Comparison of ENCODE assay signal across 13 cellular contexts in the genomic region with DNA sequence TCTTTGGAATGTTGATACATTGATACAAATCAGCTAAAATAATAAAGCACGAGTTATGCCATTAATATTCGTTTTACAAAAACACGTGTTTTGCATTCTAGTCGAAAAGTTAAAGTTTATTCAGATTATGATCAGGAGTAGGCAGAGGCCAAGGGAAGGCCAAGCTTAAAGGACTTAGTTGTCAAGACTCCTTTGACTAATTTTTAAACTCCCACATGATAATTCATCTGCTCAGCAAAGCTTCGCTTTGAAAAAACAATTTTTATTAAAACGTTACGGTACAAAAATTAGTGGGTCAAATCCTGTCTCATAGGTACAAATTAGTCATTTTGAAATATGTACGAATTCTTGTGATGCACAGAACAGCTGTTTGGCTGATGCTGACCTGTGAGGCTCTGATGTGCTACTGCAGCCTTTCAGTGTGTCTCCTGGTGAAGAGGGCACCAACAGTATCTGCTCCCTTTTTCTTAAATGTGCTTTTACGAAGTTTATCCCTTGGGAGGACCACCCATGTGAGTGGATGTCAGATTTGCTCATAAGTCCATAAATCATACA. TPM values are rescaled to one million over a fixed set of nuclear protein-coding genes. Genes with fewer than 3 reads are reported as not detected.
A peak's percentile ranks its signal among the peaks of the same experiment; 100 is the strongest.
DNase-seq lines count a peak whose midpoint lies in the region; ATAC-seq lines count a peak whose summit lies in the region.
"Had no signal": no experiment of that assay in that cellular context is flagged by ENCODE, and none has a peak within 500 bp of the region (broad histone marks: within the 10 kb centered on the region; RNA-seq: fewer than 3 reads in every experiment).

No MANE protein-coding gene starts in this region.

- no peak overlapping the region for H3K14ac ChIP-seq in trophoblast cell (ENCODE audit: low read length)

- ATAC-seq in activated T-cell treated with anti-CD3 and anti-CD28 coated beads, Interleukin-2, amount 50 U/mL, for 72 hours (replicated peaks in 1 of 2), result peak; percentile 40 to 73
- ATAC-seq in HG02588 (IDR thresholded peaks at IDR 0.05; ENCODE audit: unreplicated experiment) (peak; percentile 74), HG03442 (IDR thresholded peaks at IDR 0.05; ENCODE audit: unreplicated experiment) (peak; percentile 66)
- ATAC-seq: HepG2, T-cell had no signal

- no peak overlapping the region for H3K4me2 ChIP-seq in trophoblast cell (ENCODE audit: low read length)

- H3K4me1 ChIP-seq in CD4-positive, alpha-beta memory T cell (ENCODE audit: insufficient read depth, low read length), result peaks cover 27% of the 10 kb centered on the region
- H3K4me1 ChIP-seq in trophoblast cell (ENCODE audit: control insufficient read depth in 1 of 2, insufficient read depth in 2 of 2, low read length in 2 of 2), result no peaks in the 10 kb centered on the region

- intact Hi-C loops in CD4-positive, alpha-beta memory T cell (cut with micrococcal nuclease), result no loop called here

- no peak overlapping the region for H4K91ac ChIP-seq in trophoblast cell (ENCODE audit: low read depth, low read length)

- peaks cover 38% of the 10 kb centered on the region for H3K4me1 Mint-ChIP-seq in activated T-cell treated with anti-CD3 and anti-CD28 coated beads, Interleukin-2, amount 50 U/mL, for 72 hours (ENCODE audit: low read depth)
- H3K4me1 Mint-ChIP-seq in CD4-positive, alpha-beta memory T cell, result peaks cover 25 to 62% (median 43%) of the 10 kb centered on the region in 4 donors
- H3K4me1 Mint-ChIP-seq: immature natural killer cell had no signal

- H2AK5ac ChIP-seq in trophoblast cell (ENCODE audit: low read length), result no peak overlapping the region

- no peak overlapping the region for H4K12ac ChIP-seq in trophoblast cell (ENCODE audit: low read depth, low read length)

- H3K36me3 Mint-ChIP-seq in activated T-cell treated with anti-CD3 and anti-CD28 coated beads, Interleukin-2, amount 50 U/mL, for 72 hours (ENCODE audit: insufficient read depth in 2 of 2), result peaks cover 0 to 3% of the 10 kb centered on the region in 2 donors
- peaks cover 2 to 7% of the 10 kb centered on the region in 2 donors for H3K36me3 Mint-ChIP-seq in CD4-positive, alpha-beta memory T cell

- no CpG with 5 or more reads among the region's 9 CpGs for WGBS in trophoblast cell (ENCODE audit: extremely low coverage, insufficient coverage, insufficient read length)

- peak overlapping the region in 1 of 2 donors; percentile 58 for H3K4me3 Mint-ChIP-seq in activated T-cell treated with anti-CD3 and anti-CD28 coated beads, Interleukin-2, amount 50 U/mL, for 72 hours
- H3K4me3 Mint-ChIP-seq in CD4-positive, alpha-beta memory T cell, result peak overlapping the region in 2 of 8 donors; percentile 14 to 15
- H3K4me3 Mint-ChIP-seq: immature natural killer cell, T-cell had no signal

- H2BK120ac ChIP-seq in trophoblast cell (ENCODE audit: insufficient read depth, low read length, poor library complexity), result no peak overlapping the region

- H3K27me3 Mint-ChIP-seq in activated T-cell treated with anti-CD3 and anti-CD28 coated beads, Interleukin-2, amount 50 U/mL, for 72 hours (ENCODE audit: low read depth), result no peaks in the 10 kb centered on the region
- peaks cover 0 to 1% of the 10 kb centered on the region in 2 donors for H3K27me3 Mint-ChIP-seq in CD4-positive, alpha-beta memory T cell
- H3K27me3 Mint-ChIP-seq: T-cell had no signal

- no peak overlapping the region for H2BK12ac ChIP-seq in trophoblast cell (ENCODE audit: low read length)

- no peaks in the 10 kb centered on the region for H3K79me1 ChIP-seq in trophoblast cell (ENCODE audit: low read length)

- H3K9ac ChIP-seq in trophoblast cell (ENCODE audit: low read length), result no peak overlapping the region

- no peak overlapping the region for H3K4ac ChIP-seq in trophoblast cell (ENCODE audit: low read depth, low read length)

- no peak overlapping the region for H3K23ac ChIP-seq in trophoblast cell (ENCODE audit: low read length)

- H3K9me3 ChIP-seq in CD4-positive, alpha-beta memory T cell (ENCODE audit: control insufficient read depth in 1 of 2, low read length in 2 of 2), result no peaks in the 10 kb centered on the region
- no peaks in the 10 kb centered on the region for H3K9me3 ChIP-seq in trophoblast cell (ENCODE audit: insufficient read depth, low read depth, low read length)

- no peaks in the 10 kb centered on the region for H3K27me3 ChIP-seq in CD4-positive, alpha-beta memory T cell (ENCODE audit: insufficient read depth, low read length)
- no peaks in the 10 kb centered on the region for H3K27me3 ChIP-seq in trophoblast cell (ENCODE audit: insufficient read depth, low read length)

- CTCF ChIA-PET in CD4-positive, alpha-beta memory T cell (lab: Charles Lee; ENCODE audit: partially characterized antibody), result interaction anchor here (0.9 to 1.4 kb wide), 2 partner anchors 13 to 23 kb away, joined by 3 to 5 read pairs; a partner anchor contains a TSS

- no peak overlapping the region for H2AFZ ChIP-seq in trophoblast cell (ENCODE audit: insufficient read depth, low read length, poor library complexity)

- DNase-seq in activated T-cell treated with anti-CD3 and anti-CD28 coated beads, Interleukin-2, amount 50 U/mL, for 72 hours, result no peak
- DNase-seq in activated T-cell treated with anti-CD3 and anti-CD28 coated beads for 4 hours (no peak), AG08395 (ENCODE audit: low spot score) (no peak), trophoblast cell (no peak), NCI-H2081 (lab: John Stamatoyannopoulos, UW) (no peak)
- DNase-seq in CD4-positive, alpha-beta memory T cell, result no peak
- DNase-seq: erythroblast, immature natural killer cell, NCI-H187, T-cell had no signal

- peaks cover 0 to 2% of the 10 kb centered on the region in 2 donors for H3K9me3 Mint-ChIP-seq in activated T-cell treated with anti-CD3 and anti-CD28 coated beads, Interleukin-2, amount 50 U/mL, for 72 hours
- peaks cover 0 to 3% (median 0%) of the 10 kb centered on the region in 8 donors for H3K9me3 Mint-ChIP-seq in CD4-positive, alpha-beta memory T cell
- H3K9me3 Mint-ChIP-seq: immature natural killer cell, T-cell had no signal

- no peaks in the 10 kb centered on the region for H3K36me3 ChIP-seq in CD4-positive, alpha-beta memory T cell (ENCODE audit: insufficient read depth, low read length)
- H3K36me3 ChIP-seq in trophoblast cell (ENCODE audit: control insufficient read depth in 1 of 2, insufficient read depth in 2 of 2, low read length in 2 of 2), result no peaks in the 10 kb centered on the region

- H3K18ac ChIP-seq in trophoblast cell (ENCODE audit: low read length), result no peak overlapping the region

- peak overlapping the region; percentile 9 for H3K27ac Mint-ChIP-seq in activated T-cell treated with anti-CD3 and anti-CD28 coated beads, Interleukin-2, amount 50 U/mL, for 72 hours
- peak overlapping the region in 3 of 7 donors; percentile 5 to 19 (median 16) for H3K27ac Mint-ChIP-seq in CD4-positive, alpha-beta memory T cell
- H3K27ac Mint-ChIP-seq: immature natural killer cell had no signal

- no peak overlapping the region for H3K27ac ChIP-seq in CD4-positive, alpha-beta memory T cell (ENCODE audit: low read depth, low read length)
- H3K27ac ChIP-seq in trophoblast cell (ENCODE audit: low read depth, low read length), result no peak overlapping the region

- POLR2A ChIA-PET in CD4-positive, alpha-beta memory T cell (lab: Charles Lee; ENCODE audit: partially characterized antibody), result interaction anchor here (0.6 to 3.4 kb wide), 4 partner anchors 8 to 1362 kb away, joined by 3 to 21 read pairs (median 12); no protein-coding TSS in a partner anchor

- no peak overlapping the region for H4K8ac ChIP-seq in trophoblast cell (ENCODE audit: low read depth, low read length)

- H3K79me2 ChIP-seq in trophoblast cell (ENCODE audit: control insufficient read depth, insufficient read depth, low read length, poor library complexity), result no peaks in the 10 kb centered on the region

- no peak overlapping the region for H3K4me3 ChIP-seq in CD4-positive, alpha-beta memory T cell (ENCODE audit: low read length in 2 of 2)
- H3K4me3 ChIP-seq in trophoblast cell (ENCODE audit: low read depth, low read length), result no peak overlapping the region

- no peak overlapping the region for H2BK5ac ChIP-seq in trophoblast cell (ENCODE audit: low read depth, low read length, poor library complexity)

RNA-seq across cellular contexts. Expression of a gene that starts 23.0 kb away (rescaled TPM):
- 100 to 1,000 TPM in 1 of 2 donors, 10 to 100 TPM in 1; 93.5 to 104 TPM for total RNA-seq in activated T-cell treated with anti-CD3 and anti-CD28 coated beads, Interleukin-2, amount 50 U/mL, for 72 hours
- 100 to 1,000 TPM; 161 to 164 TPM for total RNA-seq in CD4-positive, alpha-beta memory T cell
- 100 to 1,000 TPM in 1 of 2 donors, 10 to 100 TPM in 1; 92.0 to 125 TPM for polyA plus RNA-seq in CD4-positive, alpha-beta memory T cell
- 1.3 and 1.4 TPM in 2 replicates for polyA plus RNA-seq in trophoblast cell (2013)
